Comparison of ENCODE assay signal across 8 cellular contexts in the genomic region with DNA sequence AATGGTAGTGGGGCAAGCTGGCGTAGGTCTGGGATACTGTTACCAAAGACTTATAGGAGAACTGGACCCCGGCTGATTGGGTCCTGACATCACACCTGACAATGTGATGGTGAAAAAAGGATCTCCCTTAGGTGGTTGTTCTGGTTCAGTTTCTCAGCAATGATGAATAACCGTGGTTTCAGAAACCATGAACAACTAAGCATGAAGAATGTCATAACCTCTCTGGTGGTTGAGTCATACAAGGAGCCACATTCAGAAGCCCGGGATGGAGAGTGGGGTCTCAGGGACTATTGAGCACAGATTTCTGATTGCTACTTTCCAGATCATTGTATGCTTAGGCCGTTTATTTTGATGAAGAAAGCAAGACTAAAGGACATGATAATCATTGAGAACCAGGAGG. TPM values are rescaled to one million over a fixed set of nuclear protein-coding genes. Genes with fewer than 3 reads are reported as not detected.
DNase-seq lines count a peak whose midpoint lies in the region; ATAC-seq and TF ChIP-seq lines count a peak whose summit lies in the region.

No MANE protein-coding gene starts in this region.

- H3K36me3 ChIP-seq in ES-I3 (ENCODE audit: insufficient read depth, low read length), result no peaks in the 10 kb centered on the region
- H3K36me3 ChIP-seq in heart right ventricle, result no peaks in the 10 kb centered on the region
- no peaks in the 10 kb centered on the region for H3K36me3 ChIP-seq in ovary

- H3K9me3 ChIP-seq in ES-I3 (ENCODE audit: control insufficient read depth, insufficient read depth, low read length) (no peaks in the 10 kb centered on the region), heart right ventricle (no peaks in the 10 kb centered on the region), ovary (no peaks in the 10 kb centered on the region)

- no peaks in the 10 kb centered on the region for H3K4me1 Mint-ChIP-seq in mesothelial cell of epicardium
- peaks cover 33% of the 10 kb centered on the region for H3K4me1 Mint-ChIP-seq in activated naive CD4-positive, alpha-beta T cell treated with anti-CD3 and anti-CD28 coated beads, Interleukin-2, amount 10 ng/mL, durations not matched to agents 7 days and 5 days

- H3K27ac ChIP-seq in heart right ventricle, result no peak overlapping the region
- H3K27ac ChIP-seq in ovary, result no peak overlapping the region

- no peaks in the 10 kb centered on the region for H3K36me3 Mint-ChIP-seq in mesothelial cell of epicardium
- peaks cover 3% of the 10 kb centered on the region for H3K36me3 Mint-ChIP-seq in activated naive CD4-positive, alpha-beta T cell treated with anti-CD3 and anti-CD28 coated beads, Interleukin-2, amount 10 ng/mL, durations not matched to agents 7 days and 5 days

- no peak for TF ChIP-seq POLR2A in ovary (IDR thresholded peaks at IDR 0.05)

- TF ChIP-seq CTCF in heart right ventricle (IDR thresholded peaks at IDR 0.05) (no peak), ovary (IDR thresholded peaks at IDR 0.05) (no peak), mesothelial cell of epicardium (IDR thresholded peaks at IDR 0.05; ENCODE audit: unreplicated experiment) (no peak)

- 89 to 91% methylated on average over 5 of the region's 5 CpGs for WGBS in heart right ventricle, 2 donors
- WGBS in ovary, 3 donors, result 88 to 93% (median 93%) methylated on average over 5 of the region's 5 CpGs

- DNase-seq in amniotic epithelial cell (ENCODE audit: low read depth) (peak; percentile 71), heart right ventricle (no peak), ovary (no peak), mesothelial cell of epicardium (ENCODE audit: low spot score in 2 of 2, unreplicated experiment in 2 of 2) (no peak)
- DNase-seq in activated naive CD4-positive, alpha-beta T cell treated with anti-CD3 and anti-CD28 coated beads, Interleukin-2, amount 10 ng/mL, durations not matched to agents 7 days and 5 days, result no peak

- no peak overlapping the region for H3K4me3 ChIP-seq in heart right ventricle
- no peak overlapping the region for H3K4me3 ChIP-seq in ovary

- CTCF ChIA-PET in activated naive CD4-positive, alpha-beta T cell treated with anti-CD3 and anti-CD28 coated beads, Interleukin-2, amount 10 ng/mL, durations not matched to agents 7 days and 5 days (lab: Charles Lee), result interaction anchor here (1.2 to 3.1 kb wide), 3 partner anchors 9 to 193 kb away, joined by 3 to 18 read pairs (median 5); no protein-coding TSS in a partner anchor

- no peak overlapping the region for H3K4me3 Mint-ChIP-seq in mesothelial cell of epicardium
- no peak overlapping the region for H3K4me3 Mint-ChIP-seq in activated naive CD4-positive, alpha-beta T cell treated with anti-CD3 and anti-CD28 coated beads, Interleukin-2, amount 10 ng/mL, durations not matched to agents 7 days and 5 days

- H3K9ac ChIP-seq in ES-I3 (ENCODE audit: low read depth, low read length), result peak overlapping the region; percentile 15; the same call in 1 of the 2 replicates

- H3K4me1 ChIP-seq in ES-I3 (ENCODE audit: insufficient read depth, low read length) (peaks cover 22% of the 10 kb centered on the region), heart right ventricle (peaks cover 0 to 7% (median 0%) of the 10 kb centered on the region in 9 donors), ovary (ENCODE audit: insufficient read depth) (no peaks in the 10 kb centered on the region)

- ATAC-seq in GM19463 (IDR thresholded peaks at IDR 0.05; ENCODE audit: unreplicated experiment), result peak; percentile 68
- peak; percentile 66 for ATAC-seq in HG03280 (IDR thresholded peaks at IDR 0.05; ENCODE audit: unreplicated experiment)
- ATAC-seq in heart right ventricle, result no peak

- H3K27me3 Mint-ChIP-seq in mesothelial cell of epicardium (ENCODE audit: low read depth), result no peaks in the 10 kb centered on the region
- no peaks in the 10 kb centered on the region for H3K27me3 Mint-ChIP-seq in activated naive CD4-positive, alpha-beta T cell treated with anti-CD3 and anti-CD28 coated beads, Interleukin-2, amount 10 ng/mL, durations not matched to agents 7 days and 5 days

- H3K27ac Mint-ChIP-seq in mesothelial cell of epicardium, result no peak overlapping the region
- no peak overlapping the region for H3K27ac Mint-ChIP-seq in activated naive CD4-positive, alpha-beta T cell treated with anti-CD3 and anti-CD28 coated beads, Interleukin-2, amount 10 ng/mL, durations not matched to agents 7 days and 5 days

- intact Hi-C loops in heart right ventricle (cut with DNase I) (loop anchor here in 1 of 10 donors (10.0 kb wide), 1 partner anchor 190 kb away; the partner anchor contains the start of gene LRRC31), ovary (cut with DNase I) (no loop called here)

- H3K27me3 ChIP-seq in heart right ventricle, result no peaks in the 10 kb centered on the region
- no peaks in the 10 kb centered on the region for H3K27me3 ChIP-seq in ovary

- peaks cover 7% of the 10 kb centered on the region for H3K9me3 Mint-ChIP-seq in mesothelial cell of epicardium
- H3K9me3 Mint-ChIP-seq in activated naive CD4-positive, alpha-beta T cell treated with anti-CD3 and anti-CD28 coated beads, Interleukin-2, amount 10 ng/mL, durations not matched to agents 7 days and 5 days, result no peaks in the 10 kb centered on the region

- TF ChIP-seq EP300 in ovary (IDR thresholded peaks at IDR 0.05), result no peak

RNA-seq across cellular contexts. Expression of gene GPR160, which starts 17.4 kb away (rescaled TPM):
- total RNA-seq in heart right ventricle (1 to 10 TPM in 3 of 10 donors, under 1 TPM in 7; 0.22 to 1.9 (median 0.79) TPM), ovary (1 to 10 TPM in 3 of 7 donors, under 1 TPM in 4; 0.35 to 6.1 (median 0.97) TPM), mesothelial cell of epicardium (0.44 to 1.0 TPM (median 0.45 TPM) in 3 replicates)
- polyA plus RNA-seq in heart right ventricle (1 to 10 TPM; 1.0 to 1.2 TPM), ovary (1 to 10 TPM in 1 of 2 donors, under 1 TPM in 1; 0.74 to 2.8 TPM)

Comparison
In these comparisons a context has a peak if more than half of its experiments do, and no peak if none do; other contexts are left out.
1. ATAC-seq: peak in GM19463 (single experiment) and HG03280 (single experiment); none in heart right ventricle (0 of 8).